In the genomic region with DNA sequence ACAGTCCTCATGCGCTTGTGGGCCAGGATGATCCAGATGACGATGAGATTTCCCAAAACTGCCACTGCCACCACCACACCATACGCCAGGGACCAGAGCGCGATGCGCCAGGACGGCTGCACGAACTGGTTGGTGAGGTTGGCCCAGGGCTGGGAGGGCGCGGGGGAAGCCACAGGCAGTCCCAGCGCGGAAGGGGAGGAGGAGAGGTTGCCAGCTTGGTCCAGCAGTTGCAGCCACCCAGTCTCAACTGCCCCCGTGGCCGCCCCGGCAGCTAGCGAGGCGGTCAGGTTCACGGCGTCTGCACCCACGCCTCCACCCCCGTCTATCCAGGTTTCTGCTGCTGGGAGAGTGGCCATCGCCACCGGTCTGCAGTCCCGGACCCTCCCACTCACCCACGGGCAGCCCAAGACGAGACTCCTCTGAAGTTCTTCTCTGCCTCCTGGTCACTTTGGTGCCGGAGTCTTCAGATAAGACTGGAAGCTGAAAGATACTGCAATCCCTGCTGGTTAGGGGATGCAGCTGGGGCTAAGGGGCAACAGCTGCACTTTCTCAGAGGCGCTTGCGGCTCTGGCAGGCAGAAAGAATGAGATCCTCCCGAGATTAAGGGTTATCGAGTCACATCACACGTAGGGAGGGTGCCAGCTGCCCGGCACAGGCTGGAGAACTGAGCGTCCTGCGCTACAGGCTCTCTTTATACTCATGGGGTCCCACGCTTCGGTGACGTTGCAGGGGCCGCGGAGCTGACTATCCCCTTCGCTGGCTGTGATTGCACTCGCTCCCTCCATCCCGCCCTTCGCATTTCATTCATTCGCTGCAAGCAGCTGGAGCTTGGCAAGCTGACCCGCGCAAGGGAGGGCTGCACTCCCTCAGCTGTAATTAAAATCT, we compare ENCODE assay signal across 13 cellular contexts. TPM values are rescaled to one million over a fixed set of nuclear protein-coding genes. Genes with fewer than 3 reads are reported as not detected.
A peak's percentile ranks its signal among the peaks of the same experiment; 100 is the strongest.
DNase-seq lines count a peak whose midpoint lies in the region; ATAC-seq and TF ChIP-seq lines count a peak whose summit lies in the region.
"Had no signal": no experiment of that assay in that cellular context is flagged by ENCODE, and none has a peak within 500 bp of the region (broad histone marks: within the 10 kb centered on the region; RNA-seq: fewer than 3 reads in every experiment).

A gene with protein sequence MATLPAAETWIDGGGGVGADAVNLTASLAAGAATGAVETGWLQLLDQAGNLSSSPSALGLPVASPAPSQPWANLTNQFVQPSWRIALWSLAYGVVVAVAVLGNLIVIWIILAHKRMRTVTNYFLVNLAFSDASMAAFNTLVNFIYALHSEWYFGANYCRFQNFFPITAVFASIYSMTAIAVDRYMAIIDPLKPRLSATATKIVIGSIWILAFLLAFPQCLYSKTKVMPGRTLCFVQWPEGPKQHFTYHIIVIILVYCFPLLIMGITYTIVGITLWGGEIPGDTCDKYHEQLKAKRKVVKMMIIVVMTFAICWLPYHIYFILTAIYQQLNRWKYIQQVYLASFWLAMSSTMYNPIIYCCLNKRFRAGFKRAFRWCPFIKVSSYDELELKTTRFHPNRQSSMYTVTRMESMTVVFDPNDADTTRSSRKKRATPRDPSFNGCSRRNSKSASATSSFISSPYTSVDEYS (minus strand): TSS at position 666 of the 885 bp plus-strand sequence. CDS start 310 bp downstream, at position 356.

- no peak within 1 kb of the TSS for H3K4me2 ChIP-seq in neural cell (ENCODE audit: low read length)

- no peak within 1 kb of the TSS for H2AFZ ChIP-seq in neural cell (ENCODE audit: low read depth, low read length)

- DNase-seq in heart left ventricle, result peak in 4 of 5 donors; percentile 7 to 53 (median 36)
- no peak for DNase-seq in cardiac septum (ENCODE audit: low spot score)
- no peak for DNase-seq in esophagus muscularis mucosa (ENCODE audit: extremely low spot score)
- no peak for DNase-seq in aorta
- no peak for DNase-seq in NCI-H146 treated with DMSO at 0.1 percent for 48 hours (lab: John Stamatoyannopoulos, UW; ENCODE audit: unreplicated experiment)
- no peak for DNase-seq in T-cell
- no peak for DNase-seq in prostate gland (ENCODE audit: low spot score)
- DNase-seq: erythroblast; naive thymus-derived CD4-positive, alpha-beta T cell had no signal

- TF ChIP-seq EP300 in esophagus muscularis mucosa (IDR thresholded peaks at IDR 0.05) (no peak), neural cell (conservative IDR thresholded peaks at IDR 0.05; ENCODE audit: poor library complexity, severe bottlenecking) (no peak)

- no peak for TF ChIP-seq RAD21 in neural cell (conservative IDR thresholded peaks at IDR 0.05)

- H3K9ac ChIP-seq in neural cell (ENCODE audit: low read length), result no peak within 1 kb of the TSS

- H3K27ac ChIP-seq in heart left ventricle (no peak within 1 kb of the TSS), esophagus muscularis mucosa (replicated peaks in 1 of 4) (no peak within 1 kb of the TSS), neural cell (ENCODE audit: low read length) (no peak within 1 kb of the TSS), aorta (ENCODE audit: low read depth in 1 of 2, low read length in 2 of 2) (no peak within 1 kb of the TSS), prostate gland (no peak within 1 kb of the TSS)

- no peaks in the 10 kb centered on the region for H3F3A ChIP-seq in neural cell (ENCODE audit: insufficient read depth, low read length, poor library complexity, severe bottlenecking)

- H4K20me1 ChIP-seq in neural cell (ENCODE audit: insufficient read depth), result no peaks in the 10 kb centered on the region

- H3K79me2 ChIP-seq in neural cell (replicated peaks; ENCODE audit: insufficient read depth, low read length), result no peaks in the 10 kb centered on the region

- H3K4me1 ChIP-seq in heart left ventricle (peaks cover 0 to 12% (median 0%) of the 10 kb centered on the region in 12 donors), esophagus muscularis mucosa (peaks cover 0 to 17% (median 13%) of the 10 kb centered on the region in 4 donors), aorta (ENCODE audit: control insufficient read depth in 1 of 2, insufficient read depth in 2 of 2, low read length in 2 of 2) (no peaks in the 10 kb centered on the region), prostate gland (replicated peaks) (no peaks in the 10 kb centered on the region)

- no peak for TF ChIP-seq POLR2A in heart left ventricle (IDR thresholded peaks at IDR 0.05)
- TF ChIP-seq POLR2A in esophagus muscularis mucosa (IDR thresholded peaks at IDR 0.05; ENCODE audit: low read depth), result no peak
- TF ChIP-seq POLR2A in prostate gland (IDR thresholded peaks at IDR 0.05), result no peak

- POLR2A ChIA-PET in T-cell (lab: Charles Lee), result no interaction called here

- ATAC-seq in heart left ventricle, result peak in 2 of 4 donors; percentile 39 to 48
- ATAC-seq in aorta (ENCODE audit: low FRiP score), result peak; percentile 65
- no peak for ATAC-seq in T-cell (replicated peaks in 1 of 4)
- ATAC-seq: naive thymus-derived CD4-positive, alpha-beta T cell had no signal

- no peak within 1 kb of the TSS for H3K27ac Mint-ChIP-seq in T-cell
- H3K27ac Mint-ChIP-seq: naive thymus-derived CD4-positive, alpha-beta T cell had no signal

- H3K9me3 ChIP-seq in heart left ventricle (no peaks in the 10 kb centered on the region), esophagus muscularis mucosa (no peaks in the 10 kb centered on the region), neural cell (ENCODE audit: low read length) (no peaks in the 10 kb centered on the region), aorta (ENCODE audit: control insufficient read depth, low read length) (no peaks in the 10 kb centered on the region), prostate gland (no peaks in the 10 kb centered on the region)

- 1 to 5% (median 2%) methylated on average over 19 to 47 of the region's 47 CpGs for WGBS in heart left ventricle, 4 donors
- 2% methylated on average over 10 of the region's 47 CpGs for WGBS in esophagus muscularis mucosa
- 1 to 2% methylated on average over 44 to 47 of the region's 47 CpGs for WGBS in aorta, 2 donors
- WGBS in prostate gland, result 7% methylated on average over 42 of the region's 47 CpGs

- no peaks in the 10 kb centered on the region for H3K9me2 ChIP-seq in neural cell (ENCODE audit: insufficient read depth, low read length)

- H3K36me3 Mint-ChIP-seq in T-cell, result no peaks in the 10 kb centered on the region

- H3K9me3 Mint-ChIP-seq in T-cell, result peaks cover 3 to 5% (median 5%) of the 10 kb centered on the region in 3 donors

- TF ChIP-seq CTCF in heart left ventricle (IDR thresholded peaks at IDR 0.05), result no peak
- no peak for TF ChIP-seq CTCF in esophagus muscularis mucosa (IDR thresholded peaks at IDR 0.05)
- no peak for TF ChIP-seq CTCF in neural cell (IDR thresholded peaks at IDR 0.05; ENCODE audit: poor library complexity, severe bottlenecking)
- TF ChIP-seq CTCF in prostate gland (IDR thresholded peaks at IDR 0.05), result no peak

- intact Hi-C loops in heart left ventricle (cut with DNase I), result no loop called here
- intact Hi-C loops in cardiac septum (cut with DNase I), result no loop called here
- intact Hi-C loops in esophagus muscularis mucosa (cut with DNase I), result no loop called here
- intact Hi-C loops in aorta (cut with DNase I), result no loop called here
- intact Hi-C loops in prostate gland (cut with DNase I), result no loop called here

- H3K4me3 ChIP-seq in heart left ventricle (peak within 1 kb of the TSS in 6 of 12 donors; percentile 1 to 28 (median 9)), esophagus muscularis mucosa (peak within 1 kb of the TSS; percentile 23 to 35 (median 29)), neural cell (ENCODE audit: low read length) (peak within 1 kb of the TSS; percentile 57), aorta (ENCODE audit: low read length in 2 of 2) (no peak within 1 kb of the TSS), prostate gland (no peak within 1 kb of the TSS)

- peaks cover 0 to 6% (median 2%) of the 10 kb centered on the region in 3 donors for H3K4me1 Mint-ChIP-seq in T-cell

- H3K27me3 Mint-ChIP-seq in T-cell, result peaks cover 2 to 7% of the 10 kb centered on the region in 2 donors

- no peak within 1 kb of the TSS for H3K4me3 Mint-ChIP-seq in T-cell
- H3K4me3 Mint-ChIP-seq: naive thymus-derived CD4-positive, alpha-beta T cell had no signal

- H3K36me3 ChIP-seq in heart left ventricle (no peaks in the 10 kb centered on the region), esophagus muscularis mucosa (no peaks in the 10 kb centered on the region), neural cell (ENCODE audit: insufficient read depth, low read length) (no peaks in the 10 kb centered on the region), aorta (ENCODE audit: control insufficient read depth in 1 of 2, insufficient read depth in 2 of 2, low read length in 1 of 2) (no peaks in the 10 kb centered on the region), prostate gland (no peaks in the 10 kb centered on the region)

- H3K27me3 ChIP-seq in heart left ventricle, result peaks cover 0 to 14% (median 4%) of the 10 kb centered on the region in 9 donors
- peaks cover 0 to 27% (median 0%) of the 10 kb centered on the region in 4 donors for H3K27me3 ChIP-seq in esophagus muscularis mucosa
- H3K27me3 ChIP-seq in neural cell (ENCODE audit: insufficient read depth, low read depth, low read length), result peaks cover 8% of the 10 kb centered on the region
- H3K27me3 ChIP-seq in aorta (ENCODE audit: control insufficient read depth in 1 of 2, insufficient read depth in 2 of 2, low read length in 1 of 2), result no peaks in the 10 kb centered on the region
- H3K27me3 ChIP-seq in prostate gland (replicated peaks; ENCODE audit: insufficient read depth), result no peaks in the 10 kb centered on the region

- CTCF ChIA-PET in T-cell (lab: Charles Lee), result no interaction called here

RNA-seq across cellular contexts. Expression of the gene that starts here (rescaled TPM):
- not detected for total RNA-seq in heart left ventricle
- polyA plus RNA-seq in heart left ventricle, result not detected
- total RNA-seq in cardiac septum, result not detected
- total RNA-seq in esophagus muscularis mucosa, result under 1 TPM in 1 of 4 donors, not detected in 3; under 0.01 TPM
- 0.04 TPM in 1 of 2 replicates, not detected in the other for polyA plus RNA-seq in neural cell
- polyA minus RNA-seq in neural cell, result not detected in 2 replicates
- total RNA-seq in aorta, result not detected
- polyA plus RNA-seq in aorta, result not detected
- total RNA-seq in T-cell, result not detected
- not detected for total RNA-seq in prostate gland
- total RNA-seq: naive thymus-derived CD4-positive, alpha-beta T cell; NCI-H460; T-helper 2 cell treated with Interferon-gamma antibody and Interleukin-4, amounts not matched to agents 100 ng/mL and 5 ng/mL, for 36 hours had no signal
- polyA plus RNA-seq: AG04450; naive thymus-derived CD4-positive, alpha-beta T cell had no signal

Comparison
In these comparisons a context has a peak if more than half of its experiments do, and no peak if none do; other contexts are left out.
1. Peak in DNase-seq in heart left ventricle; RNA of the gene not detected or under 1 TPM.
2. Peak in ATAC-seq in aorta; RNA of the gene not detected or under 1 TPM.
3. H3K4me3 ChIP-seq: peak in esophagus muscularis mucosa (4 of 4) and neural cell (single experiment); none in aorta (0 of 2) and prostate gland (0 of 2).